In the genomic region with DNA sequence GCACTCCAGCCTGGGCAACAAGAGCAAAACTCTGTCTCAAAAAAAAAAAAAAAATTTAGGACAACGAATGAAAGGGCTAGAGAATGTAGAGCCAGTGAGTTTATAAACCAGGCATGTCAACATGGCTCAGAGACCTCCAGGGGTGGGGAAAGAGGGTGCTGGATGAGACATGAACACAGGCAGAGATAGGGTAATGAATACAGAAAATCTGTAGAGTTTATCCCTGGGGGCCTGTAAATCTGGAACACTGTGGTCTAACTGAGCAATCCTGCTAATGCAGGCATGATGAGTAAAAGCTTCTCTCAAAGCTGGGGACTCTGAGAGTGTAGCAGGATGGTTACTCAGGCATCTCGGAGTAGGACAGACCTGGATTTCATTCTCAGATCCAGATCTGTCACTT, we compare ENCODE assay signal across 22 cellular contexts. TPM values are rescaled to one million over a fixed set of nuclear protein-coding genes. Genes with fewer than 3 reads are reported as not detected.
DNase-seq lines count a peak whose midpoint lies in the region; ATAC-seq, FAIRE-seq and TF ChIP-seq lines count a peak whose summit lies in the region.
"Had no signal": no experiment of that assay in that cellular context is flagged by ENCODE, and none has a peak within 500 bp of the region (broad histone marks: within the 10 kb centered on the region; RNA-seq: fewer than 3 reads in every experiment).

No MANE protein-coding gene starts in this region.

- BruUV-seq in HepG2 (replicated peaks; lab: Mats Ljungman, UMichigan): no TSS peak

- peaks cover 5 to 23% of the 10 kb centered on the region in 2 experiments; a peak in 3 of 4 replicates for H3K4me1 ChIP-seq in SK-N-SH (ENCODE audit: control insufficient read depth in 1 of 2, insufficient read depth in 2 of 2, low read depth in 1 of 2, low read length in 1 of 2)
- H3K4me1 ChIP-seq in HepG2 (ENCODE audit: insufficient read depth, low read length): peaks cover 67% of the 10 kb centered on the region
- H3K4me1 ChIP-seq in aorta (ENCODE audit: control insufficient read depth in 1 of 2, insufficient read depth in 2 of 2, low read length in 2 of 2): peaks cover under 1 to 2% of the 10 kb centered on the region in 2 donors
- peaks cover 0 to 14% of the 10 kb centered on the region in 2 donors for H3K4me1 ChIP-seq in adrenal gland (replicated peaks in 1 of 2)
- H3K4me1 ChIP-seq: transverse colon had no signal

- TF ChIP-seq EP300 in SK-N-SH (IDR thresholded peaks at IDR 0.05; ENCODE audit: borderline replicate concordance in 1 of 2, low read depth in 1 of 2, low read length in 1 of 2): no peak; a peak in 1 of 4 replicates
- TF ChIP-seq EP300 in HepG2 (IDR thresholded peaks at IDR 0.05; ENCODE audit: low read depth in 2 of 2, low read length in 2 of 2): no peak
- TF ChIP-seq EP300 in HepG2 (CRISPR knock-in tag; IDR thresholded peaks at IDR 0.05; ENCODE audit: borderline replicate concordance): no peak

- WGBS in SK-N-SH (ENCODE audit: low lambda C conversion rate): 22% methylated on average over 1 of the region's 2 CpGs
- 32% methylated on average over 2 of the region's 2 CpGs for WGBS in HepG2 (ENCODE audit: low lambda C conversion rate)
- 36 to 44% methylated on average over 2 of the region's 2 CpGs for WGBS in aorta, 2 donors
- WGBS in adrenal gland, 4 donors: 66 to 77% (median 69%) methylated on average over 2 of the region's 2 CpGs

- DNase-seq in SK-N-SH: peak; percentile 54
- DNase-seq in coronary artery (ENCODE audit: low spot score): no peak
- DNase-seq in HepG2 (ENCODE audit: low spot score): no peak
- no peak for DNase-seq in aorta
- DNase-seq in adrenal gland: no peak
- no peak for DNase-seq in NCI-H2107 treated with DMSO at 0.1 percent for 48 hours (lab: John Stamatoyannopoulos, UW; ENCODE audit: unreplicated experiment)
- DNase-seq: activated B cell treated with CpG ODN at 0.5 μM for 24 hours; activated naive CD4-positive, alpha-beta T cell treated with anti-CD3 and anti-CD28 coated beads, Interleukin-2, amount 10 ng/mL, durations not matched to agents 7 days and 5 days; CD4-positive, alpha-beta memory T cell; endodermal cell; midbrain; NCI-H2081; sigmoid colon; transverse colon had no signal

- TF ChIP-seq POLR2A in HepG2 (IDR thresholded peaks at IDR 0.05; ENCODE audit: insufficient read depth in 1 of 2, low read depth in 2 of 2, low read length in 2 of 2) (no peak), adrenal gland (IDR thresholded peaks at IDR 0.05) (no peak)

- ATAC-seq in SK-N-SH treated with all-trans-retinoic acid at 6 μM for 48 hours (no peak; the same call in 2 of the 3 replicates), HepG2 (no peak), aorta (ENCODE audit: low FRiP score) (peak; percentile 22), HG03139 (IDR thresholded peaks at IDR 0.05; ENCODE audit: unreplicated experiment) (no peak)
- ATAC-seq: stimulated activated effector memory CD8-positive, alpha-beta T cell treated with anti-CD3 and anti-CD28 coated beads, Interleukin-12 subunit alpha, Interleukin-12 subunit beta, amount 100 ng/mL, for 72 hours had no signal

- H3K4me3 ChIP-seq in SK-N-SH (ENCODE audit: low read depth in 2 of 2, low read length in 1 of 2) (no peak overlapping the region), coronary artery (no peak overlapping the region), HepG2 (replicated peaks in 1 of 3; ENCODE audit: insufficient read depth in 1 of 3, low read depth in 2 of 3, low read length in 3 of 3) (no peak overlapping the region), aorta (ENCODE audit: low read length in 2 of 2) (no peak overlapping the region), adrenal gland (no peak overlapping the region)
- H3K4me3 ChIP-seq: cardiac muscle cell, sigmoid colon, transverse colon had no signal

- POLR2A ChIA-PET in SK-N-SH (lab: Yijun Ruan, JAX) (no interaction called here), HepG2 (lab: Yijun Ruan, JAX) (interaction anchor here (1.1 kb wide), 1 partner anchor 89 kb away, joined by 3 read pairs; no protein-coding TSS in a partner anchor)

- H3K9me3 ChIP-seq in SK-N-SH (no peaks in the 10 kb centered on the region), HepG2 (ENCODE audit: low read length) (no peaks in the 10 kb centered on the region), aorta (ENCODE audit: control insufficient read depth, low read length) (no peaks in the 10 kb centered on the region), adrenal gland (replicated peaks in 1 of 3) (no peaks in the 10 kb centered on the region)
- H3K9me3 ChIP-seq: neutrophil, sigmoid colon, transverse colon had no signal

- H3K27me3 ChIP-seq in SK-N-SH (ENCODE audit: insufficient read depth) (no peaks in the 10 kb centered on the region), HepG2 (ENCODE audit: control insufficient read depth in 1 of 2, insufficient read depth in 2 of 2, low read length in 2 of 2) (no peaks in the 10 kb centered on the region; a peak in 1 of 5 replicates), aorta (ENCODE audit: control insufficient read depth in 1 of 2, insufficient read depth in 2 of 2, low read length in 1 of 2) (no peaks in the 10 kb centered on the region), adrenal gland (no peaks in the 10 kb centered on the region)
- H3K27me3 ChIP-seq: cardiac muscle cell, sigmoid colon, transverse colon had no signal

- H4K20me1 ChIP-seq in SK-N-SH (ENCODE audit: insufficient read depth) (no peaks in the 10 kb centered on the region), HepG2 (ENCODE audit: insufficient read depth, low read length) (no peaks in the 10 kb centered on the region)

- H3K79me2 ChIP-seq in SK-N-SH (ENCODE audit: insufficient read depth): no peaks in the 10 kb centered on the region
- no peaks in the 10 kb centered on the region for H3K79me2 ChIP-seq in HepG2 (ENCODE audit: insufficient read depth, low read length)

- H3F3A ChIP-seq in SK-N-SH (replicated peaks; ENCODE audit: insufficient read depth): peaks cover 11% of the 10 kb centered on the region

- TF ChIP-seq CTCF in SK-N-SH (IDR thresholded peaks at IDR 0.05) (no peak), coronary artery (IDR thresholded peaks at IDR 0.05) (no peak), HepG2 (CRISPR knock-in tag; IDR thresholded peaks at IDR 0.05) (no peak), adrenal gland (IDR thresholded peaks at IDR 0.05) (no peak)

- intact Hi-C loops in HepG2 (cut with micrococcal nuclease; ENCODE audit: unreplicated experiment): loop anchor here (5.0 kb wide), 2 partner anchors 78 to 93 kb away; no protein-coding TSS in a partner anchor
- intact Hi-C loops in aorta (cut with DNase I): loop anchor here (5.0 kb wide), 3 partner anchors 37 to 78 kb away; no protein-coding TSS in a partner anchor
- intact Hi-C loops in adrenal gland (cut with DNase I): no loop called here

- H3K4me2 ChIP-seq in SK-N-SH (no peak overlapping the region), HepG2 (ENCODE audit: low read depth, low read length) (no peak overlapping the region)

- H3K27ac ChIP-seq in SK-N-SH (ENCODE audit: low read depth in 2 of 2, low read length in 1 of 2) (no peak overlapping the region), coronary artery (peak overlapping the region; percentile 91 to 94), HepG2 (ENCODE audit: extremely low read length, insufficient read depth, low read length) (no peak overlapping the region), aorta (ENCODE audit: low read depth in 1 of 2, low read length in 2 of 2) (peak overlapping the region in 1 of 2 donors; percentile 16), adrenal gland (no peak overlapping the region)
- H3K27ac ChIP-seq: cardiac muscle cell, neutrophil had no signal

- H2AFZ ChIP-seq in SK-N-SH (ENCODE audit: low read depth) (no peak overlapping the region), HepG2 (ENCODE audit: low read length) (no peak overlapping the region)

- H3K36me3 ChIP-seq in SK-N-SH (replicated peaks in 1 of 2; ENCODE audit: control insufficient read depth in 1 of 2, insufficient read depth in 2 of 2, low read length in 1 of 2): no peaks in the 10 kb centered on the region
- H3K36me3 ChIP-seq in HepG2 (replicated peaks in 1 of 2; ENCODE audit: control insufficient read depth in 1 of 2, insufficient read depth in 2 of 2, low read length in 2 of 2): no peaks in the 10 kb centered on the region
- H3K36me3 ChIP-seq in aorta (ENCODE audit: control insufficient read depth in 1 of 2, insufficient read depth in 2 of 2, low read length in 1 of 2): no peaks in the 10 kb centered on the region
- H3K36me3 ChIP-seq in adrenal gland (replicated peaks in 1 of 2): no peaks in the 10 kb centered on the region
- H3K36me3 ChIP-seq: cardiac muscle cell, neutrophil, sigmoid colon, transverse colon had no signal

- peak; percentile 16; the same call in 1 of the 2 replicates for TF ChIP-seq RAD21 in SK-N-SH (IDR thresholded peaks at IDR 0.05; ENCODE audit: low read length)
- no peak for TF ChIP-seq RAD21 in HepG2 (CRISPR knock-in tag; IDR thresholded peaks at IDR 0.05)

- CTCF ChIA-PET in SK-N-SH (lab: Yijun Ruan, JAX) (interaction anchor here (0.6 to 0.9 kb wide), 2 partner anchors 55 to 93 kb away, joined by 3 to 4 read pairs; no protein-coding TSS in a partner anchor), HepG2 (lab: Yijun Ruan, JAX; ENCODE audit: low intra/inter-chr PET ratio, low total read pairs) (no interaction called here)

- no peaks in the 10 kb centered on the region for H3K9me2 ChIP-seq in SK-N-SH

- in situ Hi-C loops in HepG2 (cut with HindIII; ENCODE audit: extremely low pct_ligation_motif_present, low pct_unique_long_range_greater_than_20kb): no loop called here

- no peak for FAIRE-seq in HepG2 (lab: Jason Lieb, UNC)
- FAIRE-seq: H1, HTR-8/SVneo, islet of Langerhans had no signal

- H3K9ac ChIP-seq in SK-N-SH (no peak overlapping the region), HepG2 (ENCODE audit: insufficient read depth, low read depth, low read length) (no peak overlapping the region)

RNA-seq across cellular contexts. Expression of a gene that starts 59.2 kb away (rescaled TPM):
- polyA plus RNA-seq in SK-N-SH (2012; rRNA removed) (668 and 695 TPM in 2 replicates), HepG2 (2011; rRNA removed) (5.8 and 11.4 TPM in 2 replicates), aorta (1,000 to 10,000 TPM in 1 of 2 donors, 100 to 1,000 TPM in 1; 869 to 1,436 TPM), adrenal gland (10 to 100 TPM; 14.8 to 76.6 (median 62.7) TPM)
- polyA plus RNA-seq in SK-N-SH (2012; cell fraction: cytosol; rRNA removed): 286 and 490 TPM in 2 replicates
- 566 and 589 TPM in 2 replicates for polyA plus RNA-seq in SK-N-SH (2012; cell fraction: nucleus; rRNA removed)
- total RNA-seq in HepG2 (2016; rRNA removed; fragmentation: Illumina TruSeq; extraction: Trizol) (0.45 and 2.0 TPM in 2 replicates), aorta (100 to 1,000 TPM; 657 to 663 TPM), adrenal gland (100 to 1,000 TPM in 3 of 8 donors, 10 to 100 TPM in 5; 35.6 to 253 (median 84.8) TPM)
- 0.79 and 0.81 TPM in 2 replicates for total RNA-seq in HepG2 (2016; cell fraction: cytosol; rRNA removed; fragmentation: Illumina TruSeq; extraction: Trizol; ENCODE audit: low read depth)
- total RNA-seq in HepG2 (2016; cell fraction: insoluble cytoplasmic fraction; rRNA removed; fragmentation: Illumina TruSeq; extraction: Trizol): 0.83 and 1.8 TPM in 2 replicates
- 0.68 and 1.4 TPM in 2 replicates for total RNA-seq in HepG2 (2016; cell fraction: membrane; rRNA removed; fragmentation: Illumina TruSeq; extraction: Trizol)
- total RNA-seq in HepG2 (2016; cell fraction: nucleus; rRNA removed; fragmentation: Illumina TruSeq; extraction: Trizol): 1.2 and 2.0 TPM in 2 replicates
- 8.5 and 9.3 TPM in 2 replicates for polyA plus RNA-seq in HepG2 (2011; cell fraction: cytosol; rRNA removed)
- 3.3 and 6.4 TPM in 2 replicates for polyA plus RNA-seq in HepG2 (2011; cell fraction: nucleus; rRNA removed)
- polyA plus RNA-seq in HepG2 (2012): 18.9 and 24.8 TPM in 2 replicates
- polyA plus RNA-seq in HepG2 (2016; cell fraction: cytosol; fragmentation: Illumina TruSeq; extraction: Trizol; ENCODE audit: low read depth): 0.59 and 1.1 TPM in 2 replicates
- 0.91 and 1.3 TPM in 2 replicates for polyA plus RNA-seq in HepG2 (2016; cell fraction: insoluble cytoplasmic fraction; fragmentation: Illumina TruSeq; extraction: Trizol; ENCODE audit: low read depth)
- polyA plus RNA-seq in HepG2 (2016; cell fraction: membrane; fragmentation: Illumina TruSeq; extraction: Trizol; ENCODE audit: low read depth): 1.1 and 1.2 TPM in 2 replicates
- 3.8 and 3.9 TPM in 2 replicates for polyA plus RNA-seq in HepG2 (2016; cell fraction: nucleus; fragmentation: Illumina TruSeq; extraction: Trizol; ENCODE audit: insufficient read depth, low read depth)
- 0.19 and 1.9 TPM in 2 replicates for polyA minus RNA-seq in HepG2 (2011; rRNA and poly(A)+ RNA removed; ENCODE audit: low replicate concordance)
- 1.7 and 3.2 TPM in 2 replicates for polyA minus RNA-seq in HepG2 (2011; cell fraction: cytosol; rRNA and poly(A)+ RNA removed)
- 0.52 and 0.99 TPM in 2 replicates for polyA minus RNA-seq in HepG2 (2011; cell fraction: nucleus; rRNA and poly(A)+ RNA removed)
- total RNA-seq: activated B cell treated with CpG ODN at 0.5 μM for 24 hours; CD4-positive, alpha-beta memory T cell had no signal
- polyA plus RNA-seq: CD4-positive, alpha-beta memory T cell had no signal

Comparison
In these comparisons a context has a peak if more than half of its experiments do, and no peak if none do; other contexts are left out.
1. H3K27ac ChIP-seq: peak in coronary artery (2 of 2); none in SK-N-SH (0 of 2), HepG2 (single experiment) and adrenal gland (0 of 5).
2. intact Hi-C loops: an anchor here in HepG2 (5.0 kb wide) and aorta (5.0 kb wide); none called in adrenal gland.